Comparison of ENCODE assay signal across 1 cellular context in genomic region chr10:6053816-6054581, GRCh38.
TF ChIP-seq lines count a peak whose summit lies in the region.

No MANE protein-coding gene starts in this region.

TF ChIP-seq in HepG2, 621 proteins besides CTCF, POLR2A, EP300 and RAD21 (continued from another document and continues in another):
- peak; percentile 93 for TF ChIP-seq ZNF687 (CRISPR knock-in tag; IDR thresholded peaks at IDR 0.05)
- TF ChIP-seq ZNF280B (CRISPR knock-in tag; IDR thresholded peaks at IDR 0.05; ENCODE audit: borderline replicate concordance) = 0 out of 2 replicates have a peak, but pooled peaks have one; percentile 37
- no peak for TF ChIP-seq PRMT3 (CRISPR knock-in tag; IDR thresholded peaks at IDR 0.05; ENCODE audit: borderline replicate concordance, low read depth)
- TF ChIP-seq BRCA1 (CRISPR knock-in tag; IDR thresholded peaks at IDR 0.05) = no peak
- TF ChIP-seq ZNF878 (CRISPR knock-in tag; IDR thresholded peaks at IDR 0.05) = peak; percentile 56; the same call in 1 of the 2 replicates
- TF ChIP-seq KDM2A (CRISPR knock-in tag; IDR thresholded peaks at IDR 0.05; ENCODE audit: borderline replicate concordance, low read depth) = peak; percentile 26; the same call in 1 of the 2 replicates
- TF ChIP-seq PATZ1 (CRISPR knock-in tag; IDR thresholded peaks at IDR 0.05) = 0 out of 2 replicates have a peak, but pooled peaks have one; percentile 22
- peak; percentile 7 for TF ChIP-seq TEAD3 (CRISPR knock-in tag; optimal IDR thresholded peaks at IDR 0.05; ENCODE audit: borderline replicate concordance)
- TF ChIP-seq HHEX (CRISPR knock-in tag; IDR thresholded peaks at IDR 0.05) = no peak
- no peak for TF ChIP-seq ZNF713 (CRISPR knock-in tag; IDR thresholded peaks at IDR 0.05)
- no peak for TF ChIP-seq ZNF589 (CRISPR knock-in tag; conservative IDR thresholded peaks at IDR 0.05)
- peak; percentile 63 for TF ChIP-seq ZMYM4 (CRISPR knock-in tag; IDR thresholded peaks at IDR 0.05)
- TF ChIP-seq GPBP1L1 (CRISPR knock-in tag; IDR thresholded peaks at IDR 0.05) = no peak
- peak; percentile 32; the same call in 1 of the 2 replicates for TF ChIP-seq UBTF (CRISPR knock-in tag; IDR thresholded peaks at IDR 0.05)
- TF ChIP-seq ZNF275 (CRISPR knock-in tag; IDR thresholded peaks at IDR 0.05; ENCODE audit: borderline replicate concordance) = no peak
- TF ChIP-seq SP5 (CRISPR knock-in tag; IDR thresholded peaks at IDR 0.05; ENCODE audit: borderline replicate concordance, low read depth) = no peak
- TF ChIP-seq HNF4A (CRISPR knock-in tag; IDR thresholded peaks at IDR 0.05) = peak; percentile 10; the same call in 1 of the 2 replicates
- TF ChIP-seq KLF16 (CRISPR knock-in tag; IDR thresholded peaks at IDR 0.05) = 0 out of 4 replicates have a peak, but pooled peaks of 1 of the 2 experiments have one; percentile 27
- no peak for TF ChIP-seq NFE2 (CRISPR knock-in tag; IDR thresholded peaks at IDR 0.05)
- peak; percentile 43; the same call in 1 of the 2 replicates for TF ChIP-seq MNT (IDR thresholded peaks at IDR 0.05)
- TF ChIP-seq BCL6 (CRISPR knock-in tag; IDR thresholded peaks at IDR 0.05) = 0 out of 2 replicates have a peak, but pooled peaks have one; percentile 7
- TF ChIP-seq ZNF432 (CRISPR knock-in tag; IDR thresholded peaks at IDR 0.05; ENCODE audit: borderline replicate concordance) = no peak
- TF ChIP-seq GATA4 (IDR thresholded peaks at IDR 0.05; ENCODE audit: borderline replicate concordance, low read depth) = no peak
- TF ChIP-seq KIAA2018 (CRISPR knock-in tag; IDR thresholded peaks at IDR 0.05; ENCODE audit: borderline replicate concordance) = no peak
- TF ChIP-seq NFKB2 (CRISPR knock-in tag; IDR thresholded peaks at IDR 0.05; ENCODE audit: borderline replicate concordance) = peak; percentile 53; the same call in 1 of the 2 replicates
